10 cellular contexts compared by ENCODE assay signal in the genomic region with DNA sequence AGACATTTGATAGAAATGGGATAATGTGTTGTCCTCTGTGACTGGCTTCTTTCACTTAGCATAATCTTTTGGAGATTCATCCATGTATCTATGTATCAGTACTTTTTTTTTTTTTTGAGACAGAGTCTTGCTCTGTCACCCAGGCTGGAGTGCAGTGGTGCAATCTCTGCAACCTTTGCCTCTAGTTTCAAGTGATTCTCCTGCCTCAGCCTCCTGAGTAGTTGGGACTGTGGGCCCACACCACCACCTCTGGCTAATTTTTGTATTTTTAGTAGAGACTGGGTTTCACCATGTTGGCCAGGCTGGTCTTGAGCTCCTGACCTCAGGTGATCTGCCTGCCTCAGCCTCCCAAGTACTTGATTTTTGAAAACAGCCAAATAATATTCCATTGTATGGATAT. TPM values are rescaled to one million over a fixed set of nuclear protein-coding genes. Genes with fewer than 3 reads are reported as not detected.
"Had no signal": no experiment of that assay in that cellular context is flagged by ENCODE, and none has a peak within 500 bp of the region (broad histone marks: within the 10 kb centered on the region; RNA-seq: fewer than 3 reads in every experiment).

No MANE protein-coding gene starts in this region.

RNA-seq across cellular contexts. Expression of a gene that starts 7.6 kb away (rescaled TPM):
- total RNA-seq: myocyte had no signal

RNA-seq across cellular contexts. Expression of a gene that starts 23.4 kb away (rescaled TPM):
- total RNA-seq: dermis microvascular lymphatic vessel endothelial cell; gastrocnemius medialis; glomerular endothelial cell; left ventricle myocardium inferior; myocyte; naive thymus-derived CD8-positive, alpha-beta T cell; osteocyte; right atrium auricular region; sigmoid colon; skeletal muscle tissue had no signal
- polyA plus RNA-seq: naive thymus-derived CD8-positive, alpha-beta T cell had no signal
